ENCODE assay signal across 14 cellular contexts in genomic region chr16:6725634-6726331, GRCh38.
DNase-seq lines count a peak whose midpoint lies in the region; ATAC-seq lines count a peak whose summit lies in the region.
"Had no signal": no experiment of that assay in that cellular context is flagged by ENCODE, and none has a peak within 500 bp of the region (broad histone marks: within the 10 kb centered on the region; RNA-seq: fewer than 3 reads in every experiment).

No MANE protein-coding gene starts in this region.

- no peak overlapping the region for H3K4me3 Mint-ChIP-seq in activated T-helper 17 cell treated with anti-CD3 and anti-CD28 coated beads, Interleukin-2, amount 50 U/mL, for 72 hours

- no peaks in the 10 kb centered on the region for H3K36me3 Mint-ChIP-seq in activated T-helper 17 cell treated with anti-CD3 and anti-CD28 coated beads, Interleukin-2, amount 50 U/mL, for 72 hours (ENCODE audit: low read depth)

- H3K4me1 Mint-ChIP-seq in activated T-helper 17 cell treated with anti-CD3 and anti-CD28 coated beads, Interleukin-2, amount 50 U/mL, for 72 hours = no peaks in the 10 kb centered on the region

- no peak overlapping the region for H3K27ac Mint-ChIP-seq in activated T-helper 17 cell treated with anti-CD3 and anti-CD28 coated beads, Interleukin-2, amount 50 U/mL, for 72 hours

- no peaks in the 10 kb centered on the region for H3K36me3 ChIP-seq in adipocyte (ENCODE audit: control insufficient read depth, insufficient read depth, low read length, severe bottlenecking)

- H3K27me3 Mint-ChIP-seq in activated T-helper 17 cell treated with anti-CD3 and anti-CD28 coated beads, Interleukin-2, amount 50 U/mL, for 72 hours = no peaks in the 10 kb centered on the region

- no peak overlapping the region for H3K4me3 ChIP-seq in adipocyte (ENCODE audit: low read length)
- H3K4me3 ChIP-seq: coronary artery, GM23248 had no signal

- peak; percentile 18 for DNase-seq in CD1c-positive myeloid dendritic cell (ENCODE audit: extremely low spot score)
- peak; percentile 61 for DNase-seq in NCI-H1694 (lab: John Stamatoyannopoulos, UW)
- peak; percentile 2 for DNase-seq in adipocyte (ENCODE audit: low read depth)
- peak; percentile 48 for DNase-seq in medulla oblongata (ENCODE audit: extremely low spot score)
- no peak for DNase-seq in activated CD4-positive, alpha-beta T cell treated with anti-CD3 and anti-CD28 coated beads, Interleukin-2, amount 50 U/mL, for 48 hours
- no peak for DNase-seq in NCI-H1105 treated with DMSO at 0.1 percent for 48 hours (lab: John Stamatoyannopoulos, UW)
- DNase-seq: GM23248, NCI-H1092, NCI-H524, posterior cingulate gyrus, SW 1271 had no signal

- H3K4me1 ChIP-seq in adipocyte (ENCODE audit: control insufficient read depth, insufficient read depth, low read length) = no peaks in the 10 kb centered on the region

- no peaks in the 10 kb centered on the region for H3K27me3 ChIP-seq in adipocyte (replicated peaks; ENCODE audit: control insufficient read depth, insufficient read depth, low read length)

- H3K9ac ChIP-seq in adipocyte (ENCODE audit: low read length) = no peak overlapping the region
- H3K9ac ChIP-seq: GM23248 had no signal

- H3K9me3 Mint-ChIP-seq in activated T-helper 17 cell treated with anti-CD3 and anti-CD28 coated beads, Interleukin-2, amount 50 U/mL, for 72 hours = peaks cover 4% of the 10 kb centered on the region

- no peaks in the 10 kb centered on the region for H3K9me3 ChIP-seq in adipocyte (ENCODE audit: control insufficient read depth, low read length)

- no peak for ATAC-seq in activated T-helper 17 cell treated with anti-CD3 and anti-CD28 coated beads, Interleukin-2, amount 50 U/mL, for 72 hours (replicated peaks)
- ATAC-seq in HG02798 (IDR thresholded peaks at IDR 0.05; ENCODE audit: poor library complexity, unreplicated experiment) = no peak

Comparison
In these comparisons a context has a peak if more than half of its experiments do, and no peak if none do; other contexts are left out.
1. DNase-seq: peak in CD1c-positive myeloid dendritic cell (single experiment), NCI-H1694 (single experiment), adipocyte (single experiment) and medulla oblongata (single experiment); none in activated CD4-positive, alpha-beta T cell treated with anti-CD3 and anti-CD28 coated beads, Interleukin-2, amount 50 U/mL, for 48 hours (0 of 2) and NCI-H1105 treated with DMSO at 0.1 percent for 48 hours (single experiment).